Comparison of ENCODE assay signal across 8 cellular contexts in genomic region chr6:137383287-137383686, GRCh38.
A peak's percentile ranks its signal among the peaks of the same experiment; 100 is the strongest.
DNase-seq lines count a peak whose midpoint lies in the region; ATAC-seq, FAIRE-seq and TF ChIP-seq lines count a peak whose summit lies in the region.
"Not testable (repeated sequence)": the region's sequence is repeated elsewhere in the genome, so short reads cannot be mapped to it uniquely, and the experiment has no call there.

No MANE protein-coding gene starts in this region.

- not testable (repeated sequence) for H4K20me1 ChIP-seq in K562 (replicated peaks; ENCODE audit: control insufficient read depth, insufficient read depth, low read length)

- H3K4me1 Mint-ChIP-seq in T-helper 17 cell; activated naive CD8-positive, alpha-beta T cell treated with anti-CD3 and anti-CD28 coated beads for 36 hours: not testable (repeated sequence)
- peaks cover 27% of the 10 kb centered on the region for H3K4me1 Mint-ChIP-seq in activated CD4-positive, alpha-beta memory T cell treated with anti-CD3 and anti-CD28 coated beads for 36 hours (ENCODE audit: low read depth)
- H3K4me1 Mint-ChIP-seq in activated T-helper 1 cell treated with anti-CD3 and anti-CD28 coated beads, Interleukin-12 subunit alpha, Interleukin-12 subunit beta, Interleukin-2, Interleukin-4 antibody, amounts not matched to agents 30 ng/mL and 10 ng/mL and 1 ng/mL, durations not matched to agents 14 hours and 24 hours and 36 hours (ENCODE audit: low read depth) = peaks cover 31% of the 10 kb centered on the region
- peaks cover 39% of the 10 kb centered on the region for H3K4me1 Mint-ChIP-seq in activated naive CD4-positive, alpha-beta T cell treated with anti-CD3 and anti-CD28 coated beads, Interleukin-2, amount 50 U/mL, for 24 hours
- peaks cover 43% of the 10 kb centered on the region for H3K4me1 Mint-ChIP-seq in central memory CD8-positive, alpha-beta T cell

- in situ Hi-C loops in K562 (cut with MboI) = not testable (repeated sequence)

- H3K27ac ChIP-seq in HEK293 (ENCODE audit: extremely low read depth, low read depth, low read length); K562 (ENCODE audit: extremely low read depth, low read depth, low read length): not testable (repeated sequence)

- CTCF ChIA-PET in HEK293 (lab: Yijun Ruan, JAX); K562 (lab: Yijun Ruan, JAX; ENCODE audit: low intra/inter-chr PET ratio): not testable (repeated sequence)
- CTCF ChIA-PET in activated CD4-positive, alpha-beta memory T cell treated with anti-CD3 and anti-CD28 coated beads for 36 hours (lab: Charles Lee) = interaction anchor here (0.7 to 1.0 kb wide), 2 partner anchors 11 to 1063 kb away, joined by 3 to 5 read pairs; no protein-coding TSS in a partner anchor

- ATAC-seq in T-helper 17 cell; K562; central memory CD8-positive, alpha-beta T cell (replicated peaks; ENCODE audit: extremely low read depth, poor library complexity, severe bottlenecking): not testable (repeated sequence)

- not testable (repeated sequence) for H3K9ac ChIP-seq in K562 (ENCODE audit: insufficient read depth in 1 of 2, low read depth in 2 of 2, low read length in 2 of 2)

- not testable (repeated sequence) for H2AFZ ChIP-seq in K562 (ENCODE audit: low read depth, low read length)

- H3K27ac Mint-ChIP-seq in T-helper 17 cell = not testable (repeated sequence)
- peak overlapping the region; percentile 46 for H3K27ac Mint-ChIP-seq in activated CD4-positive, alpha-beta memory T cell treated with anti-CD3 and anti-CD28 coated beads for 36 hours
- peak overlapping the region; percentile 49 for H3K27ac Mint-ChIP-seq in activated T-helper 1 cell treated with anti-CD3 and anti-CD28 coated beads, Interleukin-12 subunit alpha, Interleukin-12 subunit beta, Interleukin-2, Interleukin-4 antibody, amounts not matched to agents 30 ng/mL and 10 ng/mL and 1 ng/mL, durations not matched to agents 14 hours and 24 hours and 36 hours
- peak overlapping the region; percentile 59 for H3K27ac Mint-ChIP-seq in activated naive CD4-positive, alpha-beta T cell treated with anti-CD3 and anti-CD28 coated beads, Interleukin-2, amount 50 U/mL, for 24 hours
- H3K27ac Mint-ChIP-seq in activated naive CD8-positive, alpha-beta T cell treated with anti-CD3 and anti-CD28 coated beads for 36 hours = peak overlapping the region; percentile 36
- peak overlapping the region; percentile 41 for H3K27ac Mint-ChIP-seq in central memory CD8-positive, alpha-beta T cell (ENCODE audit: low read depth)

- BruUV-seq in K562 (replicated peaks; lab: Mats Ljungman, UMichigan) = not testable (repeated sequence)

- not testable (repeated sequence) for H3K4me1 ChIP-seq in HEK293 (ENCODE audit: control insufficient read depth, insufficient read depth, low read length); K562 (replicated peaks in 1 of 2; ENCODE audit: control insufficient read depth in 2 of 2, insufficient read depth in 2 of 2, low read length in 2 of 2)

- H3K79me2 ChIP-seq in K562 (ENCODE audit: control insufficient read depth, insufficient read depth, low read length) = not testable (repeated sequence)

- H3K4me3 ChIP-seq in HEK293 (ENCODE audit: low read depth, low read length); K562: not testable (repeated sequence)

- H3K27me3 Mint-ChIP-seq in T-helper 17 cell; activated CD4-positive, alpha-beta memory T cell treated with anti-CD3 and anti-CD28 coated beads for 36 hours; activated naive CD4-positive, alpha-beta T cell treated with anti-CD3 and anti-CD28 coated beads, Interleukin-2, amount 50 U/mL, for 24 hours; activated naive CD8-positive, alpha-beta T cell treated with anti-CD3 and anti-CD28 coated beads for 36 hours; central memory CD8-positive, alpha-beta T cell: not testable (repeated sequence)
- H3K27me3 Mint-ChIP-seq in activated T-helper 1 cell treated with anti-CD3 and anti-CD28 coated beads, Interleukin-12 subunit alpha, Interleukin-12 subunit beta, Interleukin-2, Interleukin-4 antibody, amounts not matched to agents 30 ng/mL and 10 ng/mL and 1 ng/mL, durations not matched to agents 14 hours and 24 hours and 36 hours (ENCODE audit: insufficient read depth) = peaks cover 11% of the 10 kb centered on the region

- not testable (repeated sequence) for TF ChIP-seq EP300 in K562 (IDR thresholded peaks at IDR 0.05; ENCODE audit: low read length)

- POLR2A ChIA-PET in HEK293 (lab: Yijun Ruan, JAX) = interaction anchor here (0.5 kb wide), 1 partner anchor 639 kb away, joined by 4 read pairs; no protein-coding TSS in a partner anchor
- POLR2A ChIA-PET in activated CD4-positive, alpha-beta memory T cell treated with anti-CD3 and anti-CD28 coated beads for 36 hours (lab: Charles Lee) = interaction anchor here (0.7 kb wide), 1 partner anchor 9 kb away, joined by 3 read pairs; no protein-coding TSS in a partner anchor
- POLR2A ChIA-PET in K562 (lab: Yijun Ruan, JAX) = not testable (repeated sequence)

- H3K9me3 ChIP-seq in HEK293 (ENCODE audit: control insufficient read depth, insufficient read depth, low read depth, low read length); T-helper 17 cell (ENCODE audit: control insufficient read depth, low read length, poor library complexity, severe bottlenecking); K562 (replicated peaks; ENCODE audit: control insufficient read depth, insufficient read depth, low read depth, low read length): not testable (repeated sequence)

- peak overlapping the region; percentile 34 for H3K4me3 Mint-ChIP-seq in T-helper 17 cell
- H3K4me3 Mint-ChIP-seq in activated CD4-positive, alpha-beta memory T cell treated with anti-CD3 and anti-CD28 coated beads for 36 hours; activated T-helper 1 cell treated with anti-CD3 and anti-CD28 coated beads, Interleukin-12 subunit alpha, Interleukin-12 subunit beta, Interleukin-2, Interleukin-4 antibody, amounts not matched to agents 30 ng/mL and 10 ng/mL and 1 ng/mL, durations not matched to agents 14 hours and 24 hours and 36 hours; activated naive CD4-positive, alpha-beta T cell treated with anti-CD3 and anti-CD28 coated beads, Interleukin-2, amount 50 U/mL, for 24 hours; activated naive CD8-positive, alpha-beta T cell treated with anti-CD3 and anti-CD28 coated beads for 36 hours; central memory CD8-positive, alpha-beta T cell: not testable (repeated sequence)

- H3K9me1 ChIP-seq in K562 (ENCODE audit: control insufficient read depth, insufficient read depth, low read length) = not testable (repeated sequence)

- not testable (repeated sequence) for H3K36me3 ChIP-seq in HEK293 (ENCODE audit: control insufficient read depth in 2 of 2, insufficient read depth in 1 of 2, low read length in 2 of 2); K562 (ENCODE audit: control insufficient read depth, insufficient read depth, low read length)

- H3K4me2 ChIP-seq in K562 (ENCODE audit: insufficient read depth, low read length) = not testable (repeated sequence)

- peaks cover 10% of the 10 kb centered on the region for H3K9me3 Mint-ChIP-seq in activated CD4-positive, alpha-beta memory T cell treated with anti-CD3 and anti-CD28 coated beads for 36 hours
- H3K9me3 Mint-ChIP-seq in activated T-helper 1 cell treated with anti-CD3 and anti-CD28 coated beads, Interleukin-12 subunit alpha, Interleukin-12 subunit beta, Interleukin-2, Interleukin-4 antibody, amounts not matched to agents 30 ng/mL and 10 ng/mL and 1 ng/mL, durations not matched to agents 14 hours and 24 hours and 36 hours = peaks cover 26% of the 10 kb centered on the region
- H3K9me3 Mint-ChIP-seq in activated naive CD4-positive, alpha-beta T cell treated with anti-CD3 and anti-CD28 coated beads, Interleukin-2, amount 50 U/mL, for 24 hours = peaks cover 10% of the 10 kb centered on the region
- H3K9me3 Mint-ChIP-seq in activated naive CD8-positive, alpha-beta T cell treated with anti-CD3 and anti-CD28 coated beads for 36 hours; central memory CD8-positive, alpha-beta T cell: not testable (repeated sequence)

- TF ChIP-seq RAD21 in K562 (CRISPR knock-in tag; conservative IDR thresholded peaks at IDR 0.05 in 1 of 2, IDR thresholded peaks at IDR 0.05 in 1 of 2) = not testable (repeated sequence)

- TF ChIP-seq CTCF in HEK293 (tag by site-specific recombination; IDR thresholded peaks at IDR 0.05); K562 (IDR thresholded peaks at IDR 0.05 in 2 of 3, conservative IDR thresholded peaks at IDR 0.05 in 1 of 3; ENCODE audit: insufficient read depth in 2 of 3, low read depth in 1 of 3, low read length in 3 of 3): not testable (repeated sequence)

- not testable (repeated sequence) for FAIRE-seq in K562 (lab: Jason Lieb, UNC)

- DNase-seq in T-helper 17 cell; activated CD4-positive, alpha-beta memory T cell treated with anti-CD3 and anti-CD28 coated beads for 36 hours; activated T-helper 1 cell treated with anti-CD3 and anti-CD28 coated beads, Interleukin-12 subunit alpha, Interleukin-12 subunit beta, Interleukin-2, Interleukin-4 antibody, amounts not matched to agents 30 ng/mL and 10 ng/mL and 1 ng/mL, durations not matched to agents 14 hours and 24 hours and 36 hours (ENCODE audit: low spot score); activated naive CD8-positive, alpha-beta T cell treated with anti-CD3 and anti-CD28 coated beads for 36 hours; K562 (ENCODE audit: extremely low read depth in 1 of 4, low spot score in 3 of 4); central memory CD8-positive, alpha-beta T cell (ENCODE audit: low spot score in 2 of 2): not testable (repeated sequence)

- TF ChIP-seq POLR2A in K562 (conservative IDR thresholded peaks at IDR 0.05) = not testable (repeated sequence)

- intact Hi-C loops in activated CD4-positive, alpha-beta memory T cell treated with anti-CD3 and anti-CD28 coated beads for 36 hours (cut with micrococcal nuclease); activated T-helper 1 cell treated with anti-CD3 and anti-CD28 coated beads, Interleukin-12 subunit alpha, Interleukin-12 subunit beta, Interleukin-2, Interleukin-4 antibody, amounts not matched to agents 30 ng/mL and 10 ng/mL and 1 ng/mL, durations not matched to agents 14 hours and 24 hours and 36 hours (cut with micrococcal nuclease); K562 (cut with micrococcal nuclease): not testable (repeated sequence)

- not testable (repeated sequence) for H3K27me3 ChIP-seq in K562 (ENCODE audit: control insufficient read depth in 2 of 2, insufficient read depth in 2 of 2, low read length in 2 of 2)

- not testable (repeated sequence) for H3K36me3 Mint-ChIP-seq in T-helper 17 cell (ENCODE audit: low read depth); activated CD4-positive, alpha-beta memory T cell treated with anti-CD3 and anti-CD28 coated beads for 36 hours; activated naive CD4-positive, alpha-beta T cell treated with anti-CD3 and anti-CD28 coated beads, Interleukin-2, amount 50 U/mL, for 24 hours; activated naive CD8-positive, alpha-beta T cell treated with anti-CD3 and anti-CD28 coated beads for 36 hours; central memory CD8-positive, alpha-beta T cell (ENCODE audit: insufficient read depth)
- H3K36me3 Mint-ChIP-seq in activated T-helper 1 cell treated with anti-CD3 and anti-CD28 coated beads, Interleukin-12 subunit alpha, Interleukin-12 subunit beta, Interleukin-2, Interleukin-4 antibody, amounts not matched to agents 30 ng/mL and 10 ng/mL and 1 ng/mL, durations not matched to agents 14 hours and 24 hours and 36 hours (ENCODE audit: low read depth) = peaks cover 19% of the 10 kb centered on the region

- WGBS in K562 (ENCODE audit: insufficient coverage, low coverage, missing lambda C conversion rate) = under 1% methylated on average over 6 of the region's 6 CpGs
